8 cellular contexts compared by ENCODE assay signal in the genomic region with DNA sequence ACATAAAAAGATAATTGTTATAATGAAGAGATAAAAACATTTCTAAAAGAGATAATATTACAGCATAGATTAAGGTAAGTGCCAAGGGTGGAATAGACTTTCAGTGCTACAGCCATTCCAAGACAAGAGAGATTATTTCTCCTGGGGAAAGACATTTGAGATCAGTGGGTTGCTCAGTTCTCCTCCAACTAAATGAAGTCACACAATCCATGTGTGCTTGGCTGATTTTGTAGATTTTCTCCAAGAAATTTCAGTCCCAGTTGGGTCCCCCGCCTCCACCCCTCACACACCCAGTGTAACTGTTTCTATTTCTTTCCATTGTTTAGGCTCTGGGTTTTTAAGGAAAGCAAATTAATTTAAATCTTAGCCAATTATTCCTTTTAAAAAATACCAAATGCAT. TPM values are rescaled to one million over a fixed set of nuclear protein-coding genes. Genes with fewer than 3 reads are reported as not detected.
A peak's percentile ranks its signal among the peaks of the same experiment; 100 is the strongest.
DNase-seq lines count a peak whose midpoint lies in the region; ATAC-seq and TF ChIP-seq lines count a peak whose summit lies in the region.
"Not testable (repeated sequence)": the region's sequence is repeated elsewhere in the genome, so short reads cannot be mapped to it uniquely, and the experiment has no call there.

No MANE protein-coding gene starts in this region.

- not testable (repeated sequence) for DNase-seq in A673 (ENCODE audit: low spot score); CD4-positive, alpha-beta memory T cell; T-helper 17 cell; activated CD4-positive, alpha-beta memory T cell treated with anti-CD3 and anti-CD28 coated beads, Interleukin-2, amount 10 ng/mL, durations not matched to agents 7 days and 5 days; activated T-helper 2 cell treated with anti-CD3 and anti-CD28 coated beads, Interferon-gamma antibody, Interleukin-2, Interleukin-4, amounts not matched to agents 10 μg/mL and 5 μg/mL and 100 μg/mL, durations not matched to agents 14 hours and 24 hours and 36 hours (ENCODE audit: low spot score); activated naive CD8-positive, alpha-beta T cell treated with anti-CD3 and anti-CD28 coated beads for 36 hours; effector memory CD8-positive, alpha-beta T cell; sciatic nerve (ENCODE audit: low spot score)

- peak overlapping the region; percentile 74 to 97 (median 88) for H3K27ac Mint-ChIP-seq in CD4-positive, alpha-beta memory T cell
- H3K27ac Mint-ChIP-seq in T-helper 17 cell: peak overlapping the region; percentile 97
- peak overlapping the region; percentile 37 for H3K27ac Mint-ChIP-seq in activated CD4-positive, alpha-beta memory T cell treated with anti-CD3 and anti-CD28 coated beads, Interleukin-2, amount 10 ng/mL, durations not matched to agents 7 days and 5 days
- H3K27ac Mint-ChIP-seq in activated T-helper 2 cell treated with anti-CD3 and anti-CD28 coated beads, Interferon-gamma antibody, Interleukin-2, Interleukin-4, amounts not matched to agents 10 μg/mL and 5 μg/mL and 100 μg/mL, durations not matched to agents 14 hours and 24 hours and 36 hours: peak overlapping the region; percentile 72
- peak overlapping the region; percentile 77 for H3K27ac Mint-ChIP-seq in activated naive CD8-positive, alpha-beta T cell treated with anti-CD3 and anti-CD28 coated beads for 36 hours
- H3K27ac Mint-ChIP-seq in effector memory CD8-positive, alpha-beta T cell: peak overlapping the region; percentile 78 to 91

- H3K9me3 ChIP-seq in A673 (ENCODE audit: low read depth, low read length, poor library complexity, severe bottlenecking); CD4-positive, alpha-beta memory T cell (ENCODE audit: control insufficient read depth in 1 of 2, low read length in 2 of 2); T-helper 17 cell (ENCODE audit: control insufficient read depth, low read length, poor library complexity, severe bottlenecking): not testable (repeated sequence)

- peaks cover 31 to 55% (median 46%) of the 10 kb centered on the region in 4 donors for H3K4me1 Mint-ChIP-seq in CD4-positive, alpha-beta memory T cell
- peaks cover 26% of the 10 kb centered on the region for H3K4me1 Mint-ChIP-seq in T-helper 17 cell
- peaks cover 36% of the 10 kb centered on the region for H3K4me1 Mint-ChIP-seq in activated CD4-positive, alpha-beta memory T cell treated with anti-CD3 and anti-CD28 coated beads, Interleukin-2, amount 10 ng/mL, durations not matched to agents 7 days and 5 days
- H3K4me1 Mint-ChIP-seq in activated T-helper 2 cell treated with anti-CD3 and anti-CD28 coated beads, Interferon-gamma antibody, Interleukin-2, Interleukin-4, amounts not matched to agents 10 μg/mL and 5 μg/mL and 100 μg/mL, durations not matched to agents 14 hours and 24 hours and 36 hours (ENCODE audit: low read depth): peaks cover 73% of the 10 kb centered on the region
- peaks cover 58% of the 10 kb centered on the region for H3K4me1 Mint-ChIP-seq in activated naive CD8-positive, alpha-beta T cell treated with anti-CD3 and anti-CD28 coated beads for 36 hours
- H3K4me1 Mint-ChIP-seq in effector memory CD8-positive, alpha-beta T cell (ENCODE audit: low read depth in 2 of 2): peaks cover 20 to 26% of the 10 kb centered on the region in 2 donors

- H3K27me3 Mint-ChIP-seq in CD4-positive, alpha-beta memory T cell; T-helper 17 cell; activated CD4-positive, alpha-beta memory T cell treated with anti-CD3 and anti-CD28 coated beads, Interleukin-2, amount 10 ng/mL, durations not matched to agents 7 days and 5 days; activated T-helper 2 cell treated with anti-CD3 and anti-CD28 coated beads, Interferon-gamma antibody, Interleukin-2, Interleukin-4, amounts not matched to agents 10 μg/mL and 5 μg/mL and 100 μg/mL, durations not matched to agents 14 hours and 24 hours and 36 hours (ENCODE audit: low read depth); activated naive CD8-positive, alpha-beta T cell treated with anti-CD3 and anti-CD28 coated beads for 36 hours; effector memory CD8-positive, alpha-beta T cell: not testable (repeated sequence)

- ATAC-seq in T-helper 17 cell; effector memory CD8-positive, alpha-beta T cell (replicated peaks): not testable (repeated sequence)
- peak; percentile 58 for ATAC-seq in sciatic nerve

- not testable (repeated sequence) for TF ChIP-seq CTCF in A673 (conservative IDR thresholded peaks at IDR 0.05; ENCODE audit: low read depth, low read length)

- H3K27me3 ChIP-seq in A673 (replicated peaks; ENCODE audit: insufficient read depth, low read depth, low read length, poor library complexity); CD4-positive, alpha-beta memory T cell (ENCODE audit: insufficient read depth, low read length): not testable (repeated sequence)

- BruUV-seq in A673 (replicated peaks; lab: Mats Ljungman, UMichigan): not testable (repeated sequence)

- peaks cover 25% of the 10 kb centered on the region for H3K4me1 ChIP-seq in A673 (ENCODE audit: insufficient read depth, low read length, poor library complexity, severe bottlenecking)
- peaks cover 30% of the 10 kb centered on the region for H3K4me1 ChIP-seq in CD4-positive, alpha-beta memory T cell (ENCODE audit: insufficient read depth, low read length)

- peak overlapping the region in 1 of 8 donors; percentile 44 for H3K4me3 Mint-ChIP-seq in CD4-positive, alpha-beta memory T cell
- H3K4me3 Mint-ChIP-seq in T-helper 17 cell; activated CD4-positive, alpha-beta memory T cell treated with anti-CD3 and anti-CD28 coated beads, Interleukin-2, amount 10 ng/mL, durations not matched to agents 7 days and 5 days; activated T-helper 2 cell treated with anti-CD3 and anti-CD28 coated beads, Interferon-gamma antibody, Interleukin-2, Interleukin-4, amounts not matched to agents 10 μg/mL and 5 μg/mL and 100 μg/mL, durations not matched to agents 14 hours and 24 hours and 36 hours (ENCODE audit: low read depth); activated naive CD8-positive, alpha-beta T cell treated with anti-CD3 and anti-CD28 coated beads for 36 hours; effector memory CD8-positive, alpha-beta T cell: not testable (repeated sequence)

- H3K36me3 Mint-ChIP-seq in CD4-positive, alpha-beta memory T cell; T-helper 17 cell (ENCODE audit: low read depth); effector memory CD8-positive, alpha-beta T cell (ENCODE audit: insufficient read depth): not testable (repeated sequence)
- peaks cover 23% of the 10 kb centered on the region for H3K36me3 Mint-ChIP-seq in activated CD4-positive, alpha-beta memory T cell treated with anti-CD3 and anti-CD28 coated beads, Interleukin-2, amount 10 ng/mL, durations not matched to agents 7 days and 5 days (ENCODE audit: low read depth)
- H3K36me3 Mint-ChIP-seq in activated T-helper 2 cell treated with anti-CD3 and anti-CD28 coated beads, Interferon-gamma antibody, Interleukin-2, Interleukin-4, amounts not matched to agents 10 μg/mL and 5 μg/mL and 100 μg/mL, durations not matched to agents 14 hours and 24 hours and 36 hours (ENCODE audit: low read depth): peaks cover 41% of the 10 kb centered on the region
- H3K36me3 Mint-ChIP-seq in activated naive CD8-positive, alpha-beta T cell treated with anti-CD3 and anti-CD28 coated beads for 36 hours: peaks cover 44% of the 10 kb centered on the region

- POLR2A ChIA-PET in A673 (lab: Charles Lee; ENCODE audit: low non-redundant PET); activated CD4-positive, alpha-beta memory T cell treated with anti-CD3 and anti-CD28 coated beads, Interleukin-2, amount 10 ng/mL, durations not matched to agents 7 days and 5 days (lab: Charles Lee): not testable (repeated sequence)
- POLR2A ChIA-PET in CD4-positive, alpha-beta memory T cell (lab: Charles Lee; ENCODE audit: partially characterized antibody): interaction anchor here (1.3 to 2.6 kb wide), 2 partner anchors 17 to 50 kb away, joined by 3 to 17 read pairs; a partner anchor contains a TSS

- intact Hi-C loops in A673 (cut with micrococcal nuclease; ENCODE audit: unreplicated experiment); activated T-helper 2 cell treated with anti-CD3 and anti-CD28 coated beads, Interferon-gamma antibody, Interleukin-2, Interleukin-4, amounts not matched to agents 10 μg/mL and 5 μg/mL and 100 μg/mL, durations not matched to agents 14 hours and 24 hours and 36 hours (cut with micrococcal nuclease); sciatic nerve (cut with DNase I): not testable (repeated sequence)
- intact Hi-C loops in CD4-positive, alpha-beta memory T cell (cut with micrococcal nuclease): loop anchor here (5.0 kb wide), 1 partner anchor 52 kb away; a partner anchor contains a TSS

- peak overlapping the region; percentile 82 for H3K27ac ChIP-seq in A673 (ENCODE audit: low read depth, low read length, poor library complexity, severe bottlenecking)
- not testable (repeated sequence) for H3K27ac ChIP-seq in CD4-positive, alpha-beta memory T cell (ENCODE audit: low read depth, low read length)

- H3K4me3 ChIP-seq in A673 (ENCODE audit: low read depth, low read length, poor library complexity, severe bottlenecking); CD4-positive, alpha-beta memory T cell (ENCODE audit: low read length in 2 of 2): not testable (repeated sequence)

- H3K36me3 ChIP-seq in A673 (ENCODE audit: insufficient read depth, low read length, poor library complexity, severe bottlenecking); CD4-positive, alpha-beta memory T cell (ENCODE audit: insufficient read depth, low read length): not testable (repeated sequence)

- not testable (repeated sequence) for H3K9me3 Mint-ChIP-seq in CD4-positive, alpha-beta memory T cell; effector memory CD8-positive, alpha-beta T cell
- H3K9me3 Mint-ChIP-seq in activated CD4-positive, alpha-beta memory T cell treated with anti-CD3 and anti-CD28 coated beads, Interleukin-2, amount 10 ng/mL, durations not matched to agents 7 days and 5 days: peaks cover 15% of the 10 kb centered on the region
- H3K9me3 Mint-ChIP-seq in activated T-helper 2 cell treated with anti-CD3 and anti-CD28 coated beads, Interferon-gamma antibody, Interleukin-2, Interleukin-4, amounts not matched to agents 10 μg/mL and 5 μg/mL and 100 μg/mL, durations not matched to agents 14 hours and 24 hours and 36 hours: peaks cover 26% of the 10 kb centered on the region
- H3K9me3 Mint-ChIP-seq in activated naive CD8-positive, alpha-beta T cell treated with anti-CD3 and anti-CD28 coated beads for 36 hours: peaks cover 25% of the 10 kb centered on the region

- CTCF ChIA-PET in A673 (lab: Charles Lee); activated CD4-positive, alpha-beta memory T cell treated with anti-CD3 and anti-CD28 coated beads, Interleukin-2, amount 10 ng/mL, durations not matched to agents 7 days and 5 days (lab: Charles Lee): not testable (repeated sequence)
- CTCF ChIA-PET in CD4-positive, alpha-beta memory T cell (lab: Charles Lee; ENCODE audit: partially characterized antibody): interaction anchor here (0.6 to 1.7 kb wide), 7 partner anchors 12 to 89 kb away, joined by 3 to 5 read pairs (median 3); a partner anchor contains a TSS

RNA-seq across cellular contexts. Expression of a gene that starts 50.5 kb away (rescaled TPM):
- total RNA-seq in A673 (2021) (92.4 and 99.0 TPM in 2 replicates), T-helper 17 cell (100 to 1,000 TPM in 1 of 2 donors, 10 to 100 TPM in 1; 93.5 to 158 TPM), sciatic nerve (54.4 TPM)
- total RNA-seq in CD4-positive, alpha-beta memory T cell: 100 to 1,000 TPM; 151 to 157 TPM
- polyA plus RNA-seq in CD4-positive, alpha-beta memory T cell: 100 to 1,000 TPM; 133 to 158 TPM
- total RNA-seq in activated CD4-positive, alpha-beta memory T cell treated with anti-CD3 and anti-CD28 coated beads, Interleukin-2, amount 10 ng/mL, durations not matched to agents 7 days and 5 days: 100 to 1,000 TPM; 250 to 251 TPM
- 285 and 294 TPM in 2 replicates for total RNA-seq in activated T-helper 2 cell treated with anti-CD3 and anti-CD28 coated beads, Interferon-gamma antibody, Interleukin-2, Interleukin-4, amounts not matched to agents 10 μg/mL and 5 μg/mL and 100 μg/mL, durations not matched to agents 14 hours and 24 hours and 36 hours
- 100 to 1,000 TPM; 164 to 175 TPM for total RNA-seq in activated naive CD8-positive, alpha-beta T cell treated with anti-CD3 and anti-CD28 coated beads for 36 hours

Comparison
In these comparisons a context has a peak if more than half of its experiments do, and no peak if none do; other contexts are left out.
1. H3K27ac Mint-ChIP-seq: peak in every context shown above with its lines; median percentile 97 in T-helper 17 cell; 88 in CD4-positive, alpha-beta memory T cell; 84 in effector memory CD8-positive, alpha-beta T cell; 77 in activated naive CD8-positive, alpha-beta T cell treated with anti-CD3 and anti-CD28 coated beads for 36 hours; 72 in activated T-helper 2 cell treated with anti-CD3 and anti-CD28 coated beads, Interferon-gamma antibody, Interleukin-2, Interleukin-4, amounts not matched to agents 10 μg/mL and 5 μg/mL and 100 μg/mL, durations not matched to agents 14 hours and 24 hours and 36 hours; 37 in activated CD4-positive, alpha-beta memory T cell treated with anti-CD3 and anti-CD28 coated beads, Interleukin-2, amount 10 ng/mL, durations not matched to agents 7 days and 5 days.